8 cellular contexts compared by ENCODE assay signal in genomic region chr10:7817984-7818294, GRCh38. TPM values are rescaled to one million over a fixed set of nuclear protein-coding genes. Genes with fewer than 3 reads are reported as not detected.
DNase-seq lines count a peak whose midpoint lies in the region; FAIRE-seq and TF ChIP-seq lines count a peak whose summit lies in the region.

No MANE protein-coding gene starts in this region.

- peak overlapping the region; percentile 91 for H3K27ac Mint-ChIP-seq in activated CD4-positive, alpha-beta T cell treated with anti-CD3 and anti-CD28 coated beads, Interleukin-2, amount 10 ng/mL, durations not matched to agents 7 days and 5 days
- H3K27ac Mint-ChIP-seq in osteocyte (ENCODE audit: unreplicated experiment), result peak overlapping the region; percentile 77

- CTCF ChIA-PET in activated CD4-positive, alpha-beta T cell treated with anti-CD3 and anti-CD28 coated beads, Interleukin-2, amount 10 ng/mL, durations not matched to agents 7 days and 5 days (lab: Charles Lee), result interaction anchor here (0.9 to 1.9 kb wide), 6 partner anchors 14 to 88 kb away, joined by 3 to 6 read pairs (median 4); partner anchors contain the start of genes ATP5F1C and KIN
- CTCF ChIA-PET in endothelial cell of umbilical vein (lab: Charles Lee), result interaction anchor here (1.2 to 2.9 kb wide), 8 partner anchors 9 to 292 kb away, joined by 3 to 19 read pairs (median 6); partner anchors contain the start of genes ATP5F1C and KIN

- peaks cover 3% of the 10 kb centered on the region for H3K27me3 Mint-ChIP-seq in activated CD4-positive, alpha-beta T cell treated with anti-CD3 and anti-CD28 coated beads, Interleukin-2, amount 10 ng/mL, durations not matched to agents 7 days and 5 days
- peaks cover 20% of the 10 kb centered on the region for H3K27me3 Mint-ChIP-seq in osteocyte (ENCODE audit: unreplicated experiment)

- H3K79me2 ChIP-seq in Loucy (ENCODE audit: insufficient read depth, low read length) (peaks cover 44% of the 10 kb centered on the region), endothelial cell of umbilical vein (ENCODE audit: control insufficient read depth, insufficient read depth, low read length) (peaks cover 16% of the 10 kb centered on the region)

- peak overlapping the region; percentile 96 for H3K4me3 ChIP-seq in Loucy (ENCODE audit: low read length, poor library complexity, severe bottlenecking)
- H3K4me3 ChIP-seq in endothelial cell of umbilical vein (replicated peaks in 1 of 3; ENCODE audit: insufficient read depth in 1 of 3, low read depth in 1 of 3, low read length in 3 of 3), result peak overlapping the region; percentile 12 to 99 (median 70)

- no peaks in the 10 kb centered on the region for H3K9me1 ChIP-seq in endothelial cell of umbilical vein (replicated peaks; ENCODE audit: control insufficient read depth, extremely low read depth, insufficient read depth, low read length)

- dilution Hi-C loops in endothelial cell of umbilical vein (cut with MboI; ENCODE audit: extremely low pct_ligation_motif_present, low sequenced_read_pairs), result no loop called here

- H3K27me3 ChIP-seq in Loucy (ENCODE audit: insufficient read depth, low read length, poor library complexity, severe bottlenecking), result peaks cover 13% of the 10 kb centered on the region
- H3K27me3 ChIP-seq in endothelial cell of umbilical vein (ENCODE audit: control insufficient read depth in 2 of 2, insufficient read depth in 2 of 2, low read length in 2 of 2), result peaks cover 5 to 7% of the 10 kb centered on the region in 2 experiments

- no peak for TF ChIP-seq POLR2A in endothelial cell of umbilical vein (IDR thresholded peaks at IDR 0.05; ENCODE audit: low read depth, low read length)

- H4K20me1 ChIP-seq in Loucy (ENCODE audit: insufficient read depth, low read length, poor library complexity, severe bottlenecking) (peaks cover 9% of the 10 kb centered on the region), endothelial cell of umbilical vein (replicated peaks; ENCODE audit: control insufficient read depth, extremely low read depth, insufficient read depth, low read length) (no peaks in the 10 kb centered on the region)

- H3K9ac ChIP-seq in Loucy (ENCODE audit: low read depth, low read length, poor library complexity, severe bottlenecking), result no peak overlapping the region
- H3K9ac ChIP-seq in endothelial cell of umbilical vein (replicated peaks; ENCODE audit: extremely low read depth, insufficient read depth, low read length), result no peak overlapping the region

- POLR2A ChIA-PET in activated CD4-positive, alpha-beta T cell treated with anti-CD3 and anti-CD28 coated beads, Interleukin-2, amount 10 ng/mL, durations not matched to agents 7 days and 5 days (lab: Charles Lee), result interaction anchor here (0.7 to 0.9 kb wide), 3 partner anchors 30 to 450 kb away, joined by 3 to 13 read pairs (median 4); partner anchors contain the start of genes ATP5F1C and KIN
- POLR2A ChIA-PET in endothelial cell of umbilical vein (lab: Charles Lee), result interaction anchor here (0.6 to 1.5 kb wide), 3 partner anchors 19 to 177 kb away, joined by 4 to 9 read pairs (median 5); partner anchors contain the start of genes ATP5F1C and KIN

- peak overlapping the region; percentile 73 for H3K4me2 ChIP-seq in Loucy (ENCODE audit: low read depth, low read length, poor library complexity, severe bottlenecking)
- peak overlapping the region; percentile 75 for H3K4me2 ChIP-seq in endothelial cell of umbilical vein (ENCODE audit: insufficient read depth, low read length)

- BruUV-seq in endothelial cell of umbilical vein (replicated peaks; lab: Mats Ljungman, UMichigan), result no TSS peak

- H3K36me3 ChIP-seq in Loucy (ENCODE audit: insufficient read depth, low read length) (no peaks in the 10 kb centered on the region), endothelial cell of umbilical vein (ENCODE audit: control insufficient read depth in 2 of 2, extremely low read depth in 1 of 2, insufficient read depth in 2 of 2, low read length in 2 of 2) (no peaks in the 10 kb centered on the region)

- no peak for FAIRE-seq in endothelial cell of umbilical vein (lab: Jason Lieb, UNC)

- no peak for DNase-seq in activated CD4-positive, alpha-beta T cell treated with anti-CD3 and anti-CD28 coated beads, Interleukin-2, amount 10 ng/mL, durations not matched to agents 7 days and 5 days
- no peak for DNase-seq in activated CD4-positive, alpha-beta T cell treated with anti-CD3 and anti-CD28 coated beads, Interleukin-2, amount 50 U/mL, for 1 hour
- DNase-seq in endothelial cell of umbilical vein (ENCODE audit: low read depth, low spot score) (no peak), osteocyte (ENCODE audit: extremely low spot score, unreplicated experiment) (no peak), NCI-H1417 (lab: John Stamatoyannopoulos, UW) (no peak)
- no peak for DNase-seq in activated CD4-positive, CD25-positive, alpha-beta regulatory T cell treated with anti-CD3 and anti-CD28 coated beads, Interleukin-2, amount 50 U/mL, for 72 hours
- no peak for DNase-seq in stimulated activated CD4-positive, alpha-beta T cell treated with anti-CD3 and anti-CD28 coated beads, Interleukin-4, amount 100 ng/mL, for 24 hours

- no peaks in the 10 kb centered on the region for H3K9me2 ChIP-seq in Loucy (replicated peaks; ENCODE audit: low read depth, low read length)

- TF ChIP-seq CTCF in Loucy (conservative IDR thresholded peaks at IDR 0.05; ENCODE audit: low read length) (no peak), endothelial cell of umbilical vein (IDR thresholded peaks at IDR 0.05; ENCODE audit: extremely low read depth in 1 of 2, insufficient read depth in 1 of 2, low read depth in 1 of 2, low read length in 2 of 2) (no peak), osteocyte (IDR thresholded peaks at IDR 0.05) (no peak)

- peak overlapping the region; percentile 91 for H2AFZ ChIP-seq in Loucy (ENCODE audit: low read length)
- H2AFZ ChIP-seq in endothelial cell of umbilical vein (ENCODE audit: low read depth, low read length), result peak overlapping the region; percentile 71

- no peaks in the 10 kb centered on the region for H3F3A ChIP-seq in Loucy (ENCODE audit: low read depth)

- no peaks in the 10 kb centered on the region for H3K9me3 Mint-ChIP-seq in activated CD4-positive, alpha-beta T cell treated with anti-CD3 and anti-CD28 coated beads, Interleukin-2, amount 10 ng/mL, durations not matched to agents 7 days and 5 days
- no peaks in the 10 kb centered on the region for H3K9me3 Mint-ChIP-seq in osteocyte (ENCODE audit: unreplicated experiment)

- no peak overlapping the region for H3K27ac ChIP-seq in endothelial cell of umbilical vein (ENCODE audit: insufficient read depth, low read depth, low read length)

- H3K4me1 ChIP-seq in Loucy (ENCODE audit: insufficient read depth, low read length, poor library complexity, severe bottlenecking) (peaks cover 27% of the 10 kb centered on the region), endothelial cell of umbilical vein (ENCODE audit: control insufficient read depth, extremely low read depth, insufficient read depth, low read length) (peaks cover 4% of the 10 kb centered on the region)

- intact Hi-C loops in endothelial cell of umbilical vein (cut with micrococcal nuclease), result loop anchor here (1.0 to 5.0 kb wide), 2 partner anchors 30 to 234 kb away; partner anchors contain the start of genes ATP5F1C and GATA3

- H3K4me1 Mint-ChIP-seq in activated CD4-positive, alpha-beta T cell treated with anti-CD3 and anti-CD28 coated beads, Interleukin-2, amount 10 ng/mL, durations not matched to agents 7 days and 5 days, result peaks cover 30% of the 10 kb centered on the region
- peaks cover 19% of the 10 kb centered on the region for H3K4me1 Mint-ChIP-seq in osteocyte (ENCODE audit: unreplicated experiment)

- peak overlapping the region; percentile 92 for H3K4me3 Mint-ChIP-seq in activated CD4-positive, alpha-beta T cell treated with anti-CD3 and anti-CD28 coated beads, Interleukin-2, amount 10 ng/mL, durations not matched to agents 7 days and 5 days
- H3K4me3 Mint-ChIP-seq in osteocyte (ENCODE audit: unreplicated experiment), result peak overlapping the region; percentile 95

- peaks cover 5% of the 10 kb centered on the region for H3K36me3 Mint-ChIP-seq in activated CD4-positive, alpha-beta T cell treated with anti-CD3 and anti-CD28 coated beads, Interleukin-2, amount 10 ng/mL, durations not matched to agents 7 days and 5 days (ENCODE audit: low read depth)
- H3K36me3 Mint-ChIP-seq in osteocyte (ENCODE audit: unreplicated experiment), result no peaks in the 10 kb centered on the region

- H3K9me3 ChIP-seq in Loucy (ENCODE audit: insufficient read depth, low read depth, low read length), result no peaks in the 10 kb centered on the region
- no peaks in the 10 kb centered on the region for H3K9me3 ChIP-seq in endothelial cell of umbilical vein (replicated peaks; ENCODE audit: control insufficient read depth, insufficient read depth, low read length)

RNA-seq across cellular contexts. Expression of gene TAF3, which starts 0.4 kb away (rescaled TPM):
- 10 to 100 TPM; 13.9 to 16.4 TPM for total RNA-seq in activated CD4-positive, alpha-beta T cell treated with anti-CD3 and anti-CD28 coated beads, Interleukin-2, amount 10 ng/mL, durations not matched to agents 7 days and 5 days
- total RNA-seq in endothelial cell of umbilical vein, result 10.1 and 10.5 TPM in 2 replicates
- polyA plus RNA-seq in endothelial cell of umbilical vein, result 1.8 and 2.4 TPM in 2 replicates
- polyA plus RNA-seq in endothelial cell of umbilical vein (2011; cell fraction: cytosol; rRNA removed), result 3.0 and 3.2 TPM in 2 replicates
- polyA plus RNA-seq in endothelial cell of umbilical vein (2011; cell fraction: nucleus; rRNA removed), result 3.7 and 5.1 TPM in 2 replicates
- polyA plus RNA-seq in endothelial cell of umbilical vein (2012), result 6.8 and 7.1 TPM in 2 replicates
- polyA minus RNA-seq in endothelial cell of umbilical vein, result 3.2 and 4.2 TPM in 2 replicates
- 1.5 TPM for polyA minus RNA-seq in endothelial cell of umbilical vein (2011; cell fraction: cytosol; rRNA and poly(A)+ RNA removed)
- 9.5 and 9.7 TPM in 2 replicates for polyA minus RNA-seq in endothelial cell of umbilical vein (2011; cell fraction: nucleus; rRNA and poly(A)+ RNA removed)
- 8.0 and 9.1 TPM in 2 replicates for total RNA-seq in osteocyte

RNA-seq across cellular contexts. Expression of gene ATP5F1C, which starts 30.0 kb away (rescaled TPM):
- total RNA-seq in activated CD4-positive, alpha-beta T cell treated with anti-CD3 and anti-CD28 coated beads, Interleukin-2, amount 10 ng/mL, durations not matched to agents 7 days and 5 days, result 100 to 1,000 TPM; 256 to 286 TPM
- total RNA-seq in endothelial cell of umbilical vein (275 and 290 TPM in 2 replicates), osteocyte (132 and 133 TPM in 2 replicates)
- 184 and 204 TPM in 2 replicates for polyA plus RNA-seq in endothelial cell of umbilical vein
- polyA plus RNA-seq in endothelial cell of umbilical vein (2011; cell fraction: cytosol; rRNA removed), result 318 and 372 TPM in 2 replicates
- polyA plus RNA-seq in endothelial cell of umbilical vein (2011; cell fraction: nucleus; rRNA removed), result 170 and 184 TPM in 2 replicates
- 397 and 426 TPM in 2 replicates for polyA plus RNA-seq in endothelial cell of umbilical vein (2012)
- 159 and 163 TPM in 2 replicates for polyA minus RNA-seq in endothelial cell of umbilical vein
- polyA minus RNA-seq in endothelial cell of umbilical vein (2011; cell fraction: cytosol; rRNA and poly(A)+ RNA removed), result 85.2 TPM
- 60.1 and 87.8 TPM in 2 replicates for polyA minus RNA-seq in endothelial cell of umbilical vein (2011; cell fraction: nucleus; rRNA and poly(A)+ RNA removed)

RNA-seq across cellular contexts. Expression of gene KIN, which starts 30.1 kb away (rescaled TPM):
- total RNA-seq in activated CD4-positive, alpha-beta T cell treated with anti-CD3 and anti-CD28 coated beads, Interleukin-2, amount 10 ng/mL, durations not matched to agents 7 days and 5 days, result 10 to 100 TPM; 12.9 to 14.8 TPM
- total RNA-seq in endothelial cell of umbilical vein (13.6 and 14.4 TPM in 2 replicates), osteocyte (10.9 and 11.2 TPM in 2 replicates)
- 1.7 and 2.6 TPM in 2 replicates for polyA plus RNA-seq in endothelial cell of umbilical vein
- polyA plus RNA-seq in endothelial cell of umbilical vein (2011; cell fraction: cytosol; rRNA removed), result 3.1 TPM in 2 replicates
- 8.4 and 13.3 TPM in 2 replicates for polyA plus RNA-seq in endothelial cell of umbilical vein (2011; cell fraction: nucleus; rRNA removed)
- polyA plus RNA-seq in endothelial cell of umbilical vein (2012), result 5.1 and 7.8 TPM in 2 replicates
- polyA minus RNA-seq in endothelial cell of umbilical vein, result 3.1 and 4.4 TPM in 2 replicates
- 1.1 TPM for polyA minus RNA-seq in endothelial cell of umbilical vein (2011; cell fraction: cytosol; rRNA and poly(A)+ RNA removed)
- polyA minus RNA-seq in endothelial cell of umbilical vein (2011; cell fraction: nucleus; rRNA and poly(A)+ RNA removed), result 6.6 and 9.7 TPM in 2 replicates
